ENCODE assay signal across 9 cellular contexts in genomic region chr16:24041834-24042631, GRCh38.
DNase-seq lines count a peak whose midpoint lies in the region; ATAC-seq, FAIRE-seq and TF ChIP-seq lines count a peak whose summit lies in the region.
"Had no signal": no experiment of that assay in that cellular context is flagged by ENCODE, and none has a peak within 500 bp of the region (broad histone marks: within the 10 kb centered on the region; RNA-seq: fewer than 3 reads in every experiment).

No MANE protein-coding gene starts in this region.

- ATAC-seq in thoracic aorta (ENCODE audit: insufficient number of reproducible peaks, low FRiP score, low read depth), result no peak

- H3K36me3 ChIP-seq in Peyer's patch (no peaks in the 10 kb centered on the region), thoracic aorta (no peaks in the 10 kb centered on the region)

- FAIRE-seq in HTR-8/SVneo (lab: Jason Lieb, UNC), result no peak

- H3K4me3 ChIP-seq in Peyer's patch (no peak overlapping the region), fibroblast of villous mesenchyme (ENCODE audit: low read depth, low read length) (no peak overlapping the region), thoracic aorta (no peak overlapping the region)
- H3K4me3 ChIP-seq: skin epidermis had no signal

- peak; percentile 25 to 71 for DNase-seq in NCI-H524 (lab: John Stamatoyannopoulos, UW)
- no peak for DNase-seq in NCI-H524 treated with DMSO at 0.1 percent for 48 hours (lab: John Stamatoyannopoulos, UW)
- DNase-seq in HTR-8/SVneo (ENCODE audit: insufficient read length, low spot score), result peak; percentile 66
- peak; percentile 63 to 86 (median 69) for DNase-seq in Peyer's patch
- peak; percentile 89 to 91 for DNase-seq in activated T-cell treated with anti-CD3 and anti-CD28 coated beads, Interleukin-2, amount 50 U/mL, for 48 hours
- peak; percentile 47 for DNase-seq in fibroblast of villous mesenchyme (ENCODE audit: low read depth)
- peak; percentile 61 for DNase-seq in occipital lobe (lab: John Stamatoyannopoulos, UW)
- DNase-seq in thoracic aorta (ENCODE audit: low spot score), result no peak

- no peak for TF ChIP-seq POLR2A in Peyer's patch (IDR thresholded peaks at IDR 0.05)

- no peaks in the 10 kb centered on the region for H3K9me3 ChIP-seq in Peyer's patch
- no peaks in the 10 kb centered on the region for H3K9me3 ChIP-seq in thoracic aorta

- no peaks in the 10 kb centered on the region for H3K4me1 ChIP-seq in Peyer's patch
- no peaks in the 10 kb centered on the region for H3K4me1 ChIP-seq in thoracic aorta (ENCODE audit: control insufficient read depth in 1 of 2, low read depth in 2 of 2)

- no peaks in the 10 kb centered on the region for H3K27me3 ChIP-seq in Peyer's patch
- H3K27me3 ChIP-seq in thoracic aorta (replicated peaks; ENCODE audit: insufficient read depth), result no peaks in the 10 kb centered on the region

- H3K27ac ChIP-seq in Peyer's patch (no peak overlapping the region), thoracic aorta (no peak overlapping the region)
- H3K27ac ChIP-seq: skin epidermis had no signal

- TF ChIP-seq CTCF in Peyer's patch (IDR thresholded peaks at IDR 0.05) (peak in 5 of 6 experiments; percentile 61 to 75 (median 72)), fibroblast of villous mesenchyme (IDR thresholded peaks at IDR 0.05; ENCODE audit: insufficient read depth, low read depth, low read length) (peak; percentile 75), thoracic aorta (IDR thresholded peaks at IDR 0.05) (peak; percentile 51)

Comparison
In these comparisons a context has a peak if more than half of its experiments do, and no peak if none do; other contexts are left out.
1. DNase-seq: peak in NCI-H524 (2 of 2), HTR-8/SVneo (single experiment), Peyer's patch (3 of 3), activated T-cell treated with anti-CD3 and anti-CD28 coated beads, Interleukin-2, amount 50 U/mL, for 48 hours (2 of 2), fibroblast of villous mesenchyme (single experiment) and occipital lobe (single experiment); none in NCI-H524 treated with DMSO at 0.1 percent for 48 hours (single experiment) and thoracic aorta (single experiment).
2. Peak in every context shown above with its lines, with median percentiles within 50 percentile points of each other: CTCF ChIP-seq.